ENCODE assay signal across 21 cellular contexts in genomic region chr2:71715951-71716696, GRCh38.
DNase-seq lines count a peak whose midpoint lies in the region; ATAC-seq and TF ChIP-seq lines count a peak whose summit lies in the region.
"Had no signal": no experiment of that assay in that cellular context is flagged by ENCODE, and none has a peak within 500 bp of the region (broad histone marks: within the 10 kb centered on the region; RNA-seq: fewer than 3 reads in every experiment).

No MANE protein-coding gene starts in this region.

- H4K20me1 ChIP-seq in BLaER1 treated with 17β-estradiol and CSF1 and Interleukin-3, amounts not matched to agents 10 nM and 100 nM, result no peaks in the 10 kb centered on the region
- H4K20me1 ChIP-seq in IMR-90 (ENCODE audit: insufficient read depth, low read length) (peaks cover 7% of the 10 kb centered on the region; the same call in 1 of the 2 replicates), fibroblast of lung (ENCODE audit: control insufficient read depth, extremely low read depth, insufficient read depth, low read length) (no peaks in the 10 kb centered on the region), MM.1S (ENCODE audit: insufficient read depth, low read length) (no peaks in the 10 kb centered on the region)

- TF ChIP-seq RAD21 in IMR-90 (IDR thresholded peaks at IDR 0.05; ENCODE audit: low read length), result no peak

- peaks cover 0 to 5% (median 0%) of the 10 kb centered on the region in 11 experiments; a peak in 1 of 22 replicates for H3K9me3 ChIP-seq in BLaER1 treated with 17β-estradiol and CSF1 and Interleukin-3, amounts not matched to agents 10 nM and 100 nM (replicated peaks in 1 of 11)
- H3K9me3 ChIP-seq in IMR-90 (ENCODE audit: control insufficient read depth, insufficient read depth, low read length), result no peaks in the 10 kb centered on the region
- H3K9me3 ChIP-seq in fibroblast of lung (ENCODE audit: control insufficient read depth, insufficient read depth, low read depth, low read length), result no peaks in the 10 kb centered on the region
- H3K9me3 ChIP-seq in skeletal muscle satellite cell (replicated peaks; ENCODE audit: low read length), result no peaks in the 10 kb centered on the region
- H3K9me3 ChIP-seq in MM.1S (replicated peaks; ENCODE audit: insufficient read depth, low read length), result no peaks in the 10 kb centered on the region
- H3K9me3 ChIP-seq: HAP-1, Peyer's patch had no signal

- no peak for TF ChIP-seq CTCF in IMR-90 (conservative IDR thresholded peaks at IDR 0.05; ENCODE audit: low read depth, low read length)
- no peak for TF ChIP-seq CTCF in fibroblast of lung (conservative IDR thresholded peaks at IDR 0.05 in 1 of 2, IDR thresholded peaks at IDR 0.05 in 1 of 2; ENCODE audit: low read depth in 1 of 2, low read length in 2 of 2)
- TF ChIP-seq CTCF in MM.1S (IDR thresholded peaks at IDR 0.05; ENCODE audit: low read length), result no peak

- H3K23ac ChIP-seq in IMR-90 (ENCODE audit: low read depth, low read length), result no peak overlapping the region

- TF ChIP-seq POLR2A in IMR-90 (IDR thresholded peaks at IDR 0.05; ENCODE audit: low read depth, low read length), result no peak

- H3K14ac ChIP-seq in IMR-90 (replicated peaks; ENCODE audit: low read depth, low read length), result peak overlapping the region; percentile 60; the same call in 1 of the 2 replicates

- H3K4ac ChIP-seq in IMR-90 (ENCODE audit: low read depth, low read length), result peak overlapping the region; percentile 69; the same call in 1 of the 2 replicates

- peak overlapping the region; percentile 86 for H2BK120ac ChIP-seq in IMR-90 (ENCODE audit: low read depth, low read length)

- no TSS peak for BruUV-seq in IMR-90 (replicated peaks; lab: Mats Ljungman, UMichigan)

- peak overlapping the region in 1 of 2 experiments; percentile 68; a peak in 1 of 4 replicates for H4K8ac ChIP-seq in IMR-90 (ENCODE audit: low read depth in 2 of 2, low read length in 2 of 2)

- H3K27me3 ChIP-seq in BLaER1 treated with 17β-estradiol and CSF1 and Interleukin-3, amounts not matched to agents 10 nM and 100 nM, result no peaks in the 10 kb centered on the region
- H3K27me3 ChIP-seq in IMR-90 (ENCODE audit: control insufficient read depth, insufficient read depth, low read length), result peaks cover 6% of the 10 kb centered on the region
- peaks cover 6% of the 10 kb centered on the region for H3K27me3 ChIP-seq in fibroblast of lung (ENCODE audit: control insufficient read depth, insufficient read depth, low read length)
- peaks cover 8% of the 10 kb centered on the region for H3K27me3 ChIP-seq in skeletal muscle satellite cell (ENCODE audit: control insufficient read depth, insufficient read depth, low read length)
- H3K27me3 ChIP-seq in MM.1S (replicated peaks; ENCODE audit: insufficient read depth, low read length), result no peaks in the 10 kb centered on the region
- H3K27me3 ChIP-seq: Peyer's patch had no signal

- no peaks in the 10 kb centered on the region for H3K36me3 ChIP-seq in BLaER1 treated with 17β-estradiol and CSF1 and Interleukin-3, amounts not matched to agents 10 nM and 100 nM
- H3K36me3 ChIP-seq in IMR-90 (ENCODE audit: control insufficient read depth, insufficient read depth, low read length) (no peaks in the 10 kb centered on the region), fibroblast of lung (ENCODE audit: control insufficient read depth, insufficient read depth, low read length) (no peaks in the 10 kb centered on the region), skeletal muscle satellite cell (ENCODE audit: insufficient read depth, low read length) (no peaks in the 10 kb centered on the region), MM.1S (replicated peaks; ENCODE audit: insufficient read depth, low read length) (no peaks in the 10 kb centered on the region)
- H3K36me3 ChIP-seq: HAP-1, Peyer's patch had no signal

- POLR2A ChIA-PET in IMR-90 (lab: Charles Lee; ENCODE audit: unreplicated experiment), result no interaction called here

- no peaks in the 10 kb centered on the region for H3K9me2 ChIP-seq in MM.1S (replicated peaks; ENCODE audit: insufficient read depth, low read length)

- H3K27ac ChIP-seq in BLaER1 treated with 17β-estradiol and CSF1 and Interleukin-3, amounts not matched to agents 10 nM and 100 nM, result peak overlapping the region in 3 of 11 experiments; percentile 17 to 47 (median 31); a peak in 5 of 22 replicates
- H3K27ac ChIP-seq in IMR-90 (ENCODE audit: insufficient read depth, low read length) (no peak overlapping the region), fibroblast of lung (ENCODE audit: insufficient read depth, low read length) (no peak overlapping the region), MM.1S (ENCODE audit: low read length) (no peak overlapping the region)
- H3K27ac ChIP-seq: foreskin keratinocyte had no signal

- peak overlapping the region; percentile 23 to 91 (median 82); a peak in 20 of 22 replicates for H3K4me2 ChIP-seq in BLaER1 treated with 17β-estradiol and CSF1 and Interleukin-3, amounts not matched to agents 10 nM and 100 nM
- H3K4me2 ChIP-seq in IMR-90 (ENCODE audit: low read depth, low read length) (no peak overlapping the region), fibroblast of lung (ENCODE audit: extremely low read depth, insufficient read depth, low read length) (peak overlapping the region; percentile 27), skeletal muscle satellite cell (ENCODE audit: low read length) (peak overlapping the region; percentile 55), MM.1S (ENCODE audit: low read depth, low read length) (no peak overlapping the region)

- ATAC-seq in IMR-90 (ENCODE audit: low read depth), result no peak
- ATAC-seq in HG02759 (IDR thresholded peaks at IDR 0.05; ENCODE audit: unreplicated experiment), result no peak
- ATAC-seq: foreskin keratinocyte; stimulated activated effector memory CD8-positive, alpha-beta T cell treated with anti-CD3 and anti-CD28 coated beads, Interleukin-12 subunit alpha, Interleukin-12 subunit beta, amount 100 ng/mL, for 72 hours had no signal

- intact Hi-C loops in IMR-90 (cut with micrococcal nuclease), result no loop called here

- WGBS in IMR-90 (ENCODE audit: extremely low coverage in 2 of 2, insufficient read length in 1 of 2), 2 experiments, result 75% methylated on average over 1 of the region's 4 CpGs; no CpG with 5 or more reads in 1 of the 2 experiments

- in situ Hi-C loops in IMR-90 (cut with MboI; ENCODE audit: low sequenced_read_pairs), result no loop called here

- CTCF ChIA-PET in IMR-90 (lab: Yijun Ruan, JAX), result no interaction called here

- H2BK15ac ChIP-seq in IMR-90 (ENCODE audit: low read depth, low read length), result peak overlapping the region; percentile 34; the same call in 1 of the 3 replicates

- no peaks in the 10 kb centered on the region for H3K79me1 ChIP-seq in IMR-90 (ENCODE audit: low read depth in 1 of 2, low read length in 2 of 2)

- H3K4me3 ChIP-seq in BLaER1 treated with 17β-estradiol and CSF1 and Interleukin-3, amounts not matched to agents 10 nM and 100 nM, result no peak overlapping the region
- H3K4me3 ChIP-seq in IMR-90 (ENCODE audit: insufficient read depth, low read depth, low read length) (no peak overlapping the region), fibroblast of lung (replicated peaks in 1 of 4; ENCODE audit: control extremely low read depth in 1 of 4, insufficient read depth in 1 of 4, low read depth in 3 of 4, low read length in 4 of 4) (no peak overlapping the region), skeletal muscle satellite cell (ENCODE audit: low read length) (no peak overlapping the region), MM.1S (ENCODE audit: low read length) (no peak overlapping the region)
- H3K4me3 ChIP-seq: HAP-1, Peyer's patch, smooth muscle cell had no signal

- H2AK5ac ChIP-seq in IMR-90 (ENCODE audit: low read depth, low read length), result peak overlapping the region; percentile 43; the same call in 1 of the 2 replicates

- H3K9ac ChIP-seq in BLaER1 treated with 17β-estradiol and CSF1 and Interleukin-3, amounts not matched to agents 10 nM and 100 nM, result peak overlapping the region in 2 of 11 experiments; percentile 4 to 32; a peak in 1 of 22 replicates
- no peak overlapping the region for H3K9ac ChIP-seq in IMR-90 (ENCODE audit: low read depth, low read length)
- no peak overlapping the region for H3K9ac ChIP-seq in fibroblast of lung (ENCODE audit: insufficient read depth, low read length)
- no peak overlapping the region for H3K9ac ChIP-seq in skeletal muscle satellite cell (ENCODE audit: low read depth, low read length)
- H3K9ac ChIP-seq in MM.1S (ENCODE audit: low read length), result no peak overlapping the region

- no peak overlapping the region for H4K91ac ChIP-seq in IMR-90 (ENCODE audit: insufficient read depth, low read depth, low read length)

- peak overlapping the region; percentile 72; the same call in 1 of the 2 replicates for H2BK20ac ChIP-seq in IMR-90 (ENCODE audit: low read depth, low read length)

- H2AK9ac ChIP-seq in IMR-90 (replicated peaks; ENCODE audit: low read depth, low read length, poor library complexity), result peak overlapping the region; percentile 65

- H2BK5ac ChIP-seq in IMR-90 (ENCODE audit: low read depth, low read length, poor library complexity, severe bottlenecking), result no peak overlapping the region

- H3K56ac ChIP-seq in IMR-90 (ENCODE audit: extremely low read depth, insufficient read depth, low read length), result no peak overlapping the region

- peaks cover 8 to 72% (median 60%) of the 10 kb centered on the region in 10 experiments for H3K4me1 ChIP-seq in BLaER1 treated with 17β-estradiol and CSF1 and Interleukin-3, amounts not matched to agents 10 nM and 100 nM
- H3K4me1 ChIP-seq in IMR-90 (ENCODE audit: control insufficient read depth, insufficient read depth, low read length), result peaks cover 13% of the 10 kb centered on the region
- peaks cover 18% of the 10 kb centered on the region for H3K4me1 ChIP-seq in fibroblast of lung (ENCODE audit: control insufficient read depth, extremely low read depth, insufficient read depth, low read length)
- H3K4me1 ChIP-seq in skeletal muscle satellite cell (ENCODE audit: control insufficient read depth, insufficient read depth, low read length), result peaks cover 61% of the 10 kb centered on the region
- no peaks in the 10 kb centered on the region for H3K4me1 ChIP-seq in MM.1S (ENCODE audit: low read length)
- H3K4me1 ChIP-seq: foreskin keratinocyte, HAP-1 had no signal

- dilution Hi-C loops in IMR-90 (cut with HindIII; ENCODE audit: low sequenced_read_pairs, unreplicated experiment), result no loop called here

- DNase-seq in IMR-90 (no peak), fibroblast of lung (ENCODE audit: low read depth in 2 of 2) (no peak), MM.1S (no peak), midbrain (lab: John Stamatoyannopoulos, UW) (no peak)
- DNase-seq: activated CD4-positive, alpha-beta T cell treated with anti-CD3 and anti-CD28 coated beads for 48 hours; anterior cingulate cortex; cerebellar nuclear complex; erythroblast; foreskin keratinocyte; hippocampal formation; NCI-H1694; NCI-H524 treated with DMSO at 0.1 percent for 48 hours; NK-92 treated with Interleukin-12 subunit alpha and Interleukin-12 subunit beta, amount 100 ng/mL, for 24 hours; stimulated activated CD4-positive, alpha-beta T cell treated with anti-CD3 and anti-CD28 coated beads, Interleukin-2, amount 100 ng/mL, for 48 hours had no signal

- no peak overlapping the region for H4K5ac ChIP-seq in IMR-90 (ENCODE audit: low read depth, low read length)

- peaks cover 19% of the 10 kb centered on the region; the same call in 1 of the 2 replicates for H3K9me1 ChIP-seq in IMR-90 (ENCODE audit: insufficient read depth, low read length)

- H2AFZ ChIP-seq in IMR-90 (replicated peaks; ENCODE audit: low read length, poor library complexity) (no peak overlapping the region), fibroblast of lung (ENCODE audit: low read length) (no peak overlapping the region), MM.1S (ENCODE audit: low read length) (no peak overlapping the region)

- no peaks in the 10 kb centered on the region for H3K79me2 ChIP-seq in fibroblast of lung (ENCODE audit: control insufficient read depth, insufficient read depth, low read length)
- H3K79me2 ChIP-seq in MM.1S (ENCODE audit: low read length), result no peaks in the 10 kb centered on the region

- no peaks in the 10 kb centered on the region for H3F3A ChIP-seq in MM.1S (ENCODE audit: insufficient read depth, low read length)

- no peak overlapping the region for H3K18ac ChIP-seq in IMR-90 (ENCODE audit: low read depth, low read length)

Comparison
In these comparisons a context has a peak if more than half of its experiments do, and no peak if none do; other contexts are left out.
1. H3K4me2 ChIP-seq: peak in BLaER1 treated with 17β-estradiol and CSF1 and Interleukin-3, amounts not matched to agents 10 nM and 100 nM (11 of 11), fibroblast of lung (single experiment) and skeletal muscle satellite cell (single experiment); none in IMR-90 (single experiment) and MM.1S (single experiment).